Comparison of ENCODE assay signal across 21 cellular contexts in genomic region chr9:81717747-81718077, GRCh38. TPM values are rescaled to one million over a fixed set of nuclear protein-coding genes. Genes with fewer than 3 reads are reported as not detected.
DNase-seq lines count a peak whose midpoint lies in the region; ATAC-seq and TF ChIP-seq lines count a peak whose summit lies in the region.
"Had no signal": no experiment of that assay in that cellular context is flagged by ENCODE, and none has a peak within 500 bp of the region (broad histone marks: within the 10 kb centered on the region; RNA-seq: fewer than 3 reads in every experiment).

No MANE protein-coding gene starts in this region.

- H3K4me1 ChIP-seq in iPS-18a (ENCODE audit: control insufficient read depth, low read depth, low read length) = peaks cover 25% of the 10 kb centered on the region
- no peaks in the 10 kb centered on the region for H3K4me1 ChIP-seq in CD8-positive, alpha-beta memory T cell (ENCODE audit: insufficient read depth, low read length)
- H3K4me1 ChIP-seq: BE2C, left ventricle myocardium inferior had no signal

- H3K9ac ChIP-seq in iPS-18a (ENCODE audit: low read length) = peak overlapping the region; percentile 14

- no peak overlapping the region for H3K4me3 Mint-ChIP-seq in stimulated activated memory B cell treated with anti-CD40 and anti-IgM and Interleukin-4, amounts not matched to agents 10 μg/mL and 1 μg/mL and 100 μg/mL, for 72 hours
- no peak overlapping the region for H3K4me3 Mint-ChIP-seq in CD8-positive, alpha-beta memory T cell
- H3K4me3 Mint-ChIP-seq in osteocyte (ENCODE audit: unreplicated experiment) = no peak overlapping the region
- H3K4me3 Mint-ChIP-seq: activated naive CD4-positive, alpha-beta T cell treated with anti-CD3 and anti-CD28 coated beads for 36 hours had no signal

- no peak for TF ChIP-seq CTCF in osteocyte (IDR thresholded peaks at IDR 0.05)

- POLR2A ChIA-PET in CD8-positive, alpha-beta memory T cell (lab: Charles Lee) = no interaction called here

- DNase-seq in DMS53 (lab: John Stamatoyannopoulos, UW) = peak; percentile 7
- no peak for DNase-seq in DMS53 treated with DMSO at 0.1 percent for 48 hours (lab: John Stamatoyannopoulos, UW; ENCODE audit: unreplicated experiment)
- DNase-seq in NCI-H526 treated with DMSO at 0.1 percent for 48 hours (lab: John Stamatoyannopoulos, UW) = peak; percentile 1
- no peak for DNase-seq in DMS114 treated with DMSO at 0.1 percent for 48 hours (lab: John Stamatoyannopoulos, UW; ENCODE audit: unreplicated experiment)
- DNase-seq in CD8-positive, alpha-beta memory T cell = no peak
- no peak for DNase-seq in osteocyte (ENCODE audit: extremely low spot score, unreplicated experiment)
- DNase-seq: activated CD4-positive, alpha-beta T cell treated with anti-CD3 and anti-CD28 coated beads for 1 hour; activated naive CD4-positive, alpha-beta T cell treated with anti-CD3 and anti-CD28 coated beads for 36 hours; activated T-cell treated with anti-CD3 and anti-CD28 coated beads, Interleukin-2, amount 50 U/mL, for 48 hours; BE2C; left ventricle myocardium inferior; NCI-H1417 treated with DMSO at 0.1 percent for 48 hours; NCI-H2171 treated with DMSO at 0.1 percent for 48 hours; stimulated activated CD4-positive, alpha-beta T cell treated with anti-CD3 and anti-CD28 coated beads, Interleukin-2, amount 100 ng/mL, for 48 hours; stimulated activated naive CD4-positive, alpha-beta T cell had no signal

- no peaks in the 10 kb centered on the region for H3K27me3 ChIP-seq in iPS-18a (ENCODE audit: control insufficient read depth, insufficient read depth, low read length)
- H3K27me3 ChIP-seq in CD8-positive, alpha-beta memory T cell (ENCODE audit: insufficient read depth, low read length, poor library complexity, severe bottlenecking) = no peaks in the 10 kb centered on the region
- H3K27me3 ChIP-seq: BE2C had no signal

- no peak for ATAC-seq in stimulated activated memory B cell treated with anti-CD40 and anti-IgM and Interleukin-4, amounts not matched to agents 10 μg/mL and 1 μg/mL and 100 μg/mL, for 72 hours
- ATAC-seq: HepG2, Right ventricle myocardium inferior had no signal

- no peaks in the 10 kb centered on the region for H3K27me3 Mint-ChIP-seq in stimulated activated memory B cell treated with anti-CD40 and anti-IgM and Interleukin-4, amounts not matched to agents 10 μg/mL and 1 μg/mL and 100 μg/mL, for 72 hours
- H3K27me3 Mint-ChIP-seq in CD8-positive, alpha-beta memory T cell = no peaks in the 10 kb centered on the region
- peaks cover 4% of the 10 kb centered on the region for H3K27me3 Mint-ChIP-seq in osteocyte (ENCODE audit: unreplicated experiment)

- H3K27ac Mint-ChIP-seq in stimulated activated memory B cell treated with anti-CD40 and anti-IgM and Interleukin-4, amounts not matched to agents 10 μg/mL and 1 μg/mL and 100 μg/mL, for 72 hours = peak overlapping the region; percentile 59
- H3K27ac Mint-ChIP-seq in CD8-positive, alpha-beta memory T cell = no peak overlapping the region
- no peak overlapping the region for H3K27ac Mint-ChIP-seq in osteocyte (ENCODE audit: unreplicated experiment)
- H3K27ac Mint-ChIP-seq: activated naive CD4-positive, alpha-beta T cell treated with anti-CD3 and anti-CD28 coated beads for 36 hours had no signal

- peaks cover 4% of the 10 kb centered on the region for H3K9me3 Mint-ChIP-seq in stimulated activated memory B cell treated with anti-CD40 and anti-IgM and Interleukin-4, amounts not matched to agents 10 μg/mL and 1 μg/mL and 100 μg/mL, for 72 hours
- peaks cover 0 to 10% (median 3%) of the 10 kb centered on the region in 5 donors for H3K9me3 Mint-ChIP-seq in CD8-positive, alpha-beta memory T cell
- H3K9me3 Mint-ChIP-seq in osteocyte (ENCODE audit: unreplicated experiment) = no peaks in the 10 kb centered on the region
- H3K9me3 Mint-ChIP-seq: activated naive CD4-positive, alpha-beta T cell treated with anti-CD3 and anti-CD28 coated beads for 36 hours had no signal

- no peak overlapping the region for H3K4me3 ChIP-seq in iPS-18a (ENCODE audit: low read length)
- no peak overlapping the region for H3K4me3 ChIP-seq in CD8-positive, alpha-beta memory T cell (ENCODE audit: low read length)
- H3K4me3 ChIP-seq: left ventricle myocardium inferior, skin epidermis had no signal

- H3K36me3 ChIP-seq in iPS-18a (ENCODE audit: control insufficient read depth, low read depth, low read length) = no peaks in the 10 kb centered on the region
- H3K36me3 ChIP-seq in CD8-positive, alpha-beta memory T cell (ENCODE audit: insufficient read depth, low read length) = no peaks in the 10 kb centered on the region
- H3K36me3 ChIP-seq: BE2C, left ventricle myocardium inferior had no signal

- no peak overlapping the region for H3K27ac ChIP-seq in iPS-18a (ENCODE audit: low read length)
- H3K27ac ChIP-seq in CD8-positive, alpha-beta memory T cell (ENCODE audit: low read depth, low read length) = no peak overlapping the region
- H3K27ac ChIP-seq: left ventricle myocardium inferior, skin epidermis had no signal

- CTCF ChIA-PET in CD8-positive, alpha-beta memory T cell (lab: Charles Lee) = no interaction called here

- H3K9me3 ChIP-seq in iPS-18a (ENCODE audit: control insufficient read depth, low read depth, low read length) = no peaks in the 10 kb centered on the region
- no peaks in the 10 kb centered on the region for H3K9me3 ChIP-seq in CD8-positive, alpha-beta memory T cell (ENCODE audit: low read length)
- H3K9me3 ChIP-seq: BE2C, left ventricle myocardium inferior had no signal

- no peaks in the 10 kb centered on the region for H3K36me3 Mint-ChIP-seq in stimulated activated memory B cell treated with anti-CD40 and anti-IgM and Interleukin-4, amounts not matched to agents 10 μg/mL and 1 μg/mL and 100 μg/mL, for 72 hours
- H3K36me3 Mint-ChIP-seq in CD8-positive, alpha-beta memory T cell = no peaks in the 10 kb centered on the region
- H3K36me3 Mint-ChIP-seq in osteocyte (ENCODE audit: unreplicated experiment) = no peaks in the 10 kb centered on the region

- H3K4me1 Mint-ChIP-seq in stimulated activated memory B cell treated with anti-CD40 and anti-IgM and Interleukin-4, amounts not matched to agents 10 μg/mL and 1 μg/mL and 100 μg/mL, for 72 hours = peaks cover 13% of the 10 kb centered on the region
- H3K4me1 Mint-ChIP-seq in CD8-positive, alpha-beta memory T cell = no peaks in the 10 kb centered on the region
- H3K4me1 Mint-ChIP-seq in osteocyte (ENCODE audit: unreplicated experiment) = peaks cover 4% of the 10 kb centered on the region

RNA-seq across cellular contexts. Expression of gene TLE1, which starts 28.4 kb away (rescaled TPM):
- under 1 TPM; 0.13 to 0.33 TPM for total RNA-seq in CD8-positive, alpha-beta memory T cell
- 25.1 TPM for polyA plus RNA-seq in CD8-positive, alpha-beta memory T cell
- 60.6 and 61.3 TPM in 2 replicates for total RNA-seq in osteocyte
- total RNA-seq: activated CD8-positive, alpha-beta memory T cell treated with anti-CD3 and anti-CD28 coated beads for 36 hours had no signal

Comparison
In these comparisons a context has a peak if more than half of its experiments do, and no peak if none do; other contexts are left out.
1. DNase-seq: peak in DMS53 (single experiment) and NCI-H526 treated with DMSO at 0.1 percent for 48 hours (single experiment); none in DMS53 treated with DMSO at 0.1 percent for 48 hours (single experiment), DMS114 treated with DMSO at 0.1 percent for 48 hours (single experiment), CD8-positive, alpha-beta memory T cell (0 of 5) and osteocyte (single experiment).
2. RNA of gene TLE1, which starts 28.4 kb away (total RNA-seq): 60.6 to 61.3 TPM in osteocyte; 0.13 to 0.33 TPM in CD8-positive, alpha-beta memory T cell; every median in the first group is over 10 times any median in the second.